7 cellular contexts compared by ENCODE assay signal in the genomic region with DNA sequence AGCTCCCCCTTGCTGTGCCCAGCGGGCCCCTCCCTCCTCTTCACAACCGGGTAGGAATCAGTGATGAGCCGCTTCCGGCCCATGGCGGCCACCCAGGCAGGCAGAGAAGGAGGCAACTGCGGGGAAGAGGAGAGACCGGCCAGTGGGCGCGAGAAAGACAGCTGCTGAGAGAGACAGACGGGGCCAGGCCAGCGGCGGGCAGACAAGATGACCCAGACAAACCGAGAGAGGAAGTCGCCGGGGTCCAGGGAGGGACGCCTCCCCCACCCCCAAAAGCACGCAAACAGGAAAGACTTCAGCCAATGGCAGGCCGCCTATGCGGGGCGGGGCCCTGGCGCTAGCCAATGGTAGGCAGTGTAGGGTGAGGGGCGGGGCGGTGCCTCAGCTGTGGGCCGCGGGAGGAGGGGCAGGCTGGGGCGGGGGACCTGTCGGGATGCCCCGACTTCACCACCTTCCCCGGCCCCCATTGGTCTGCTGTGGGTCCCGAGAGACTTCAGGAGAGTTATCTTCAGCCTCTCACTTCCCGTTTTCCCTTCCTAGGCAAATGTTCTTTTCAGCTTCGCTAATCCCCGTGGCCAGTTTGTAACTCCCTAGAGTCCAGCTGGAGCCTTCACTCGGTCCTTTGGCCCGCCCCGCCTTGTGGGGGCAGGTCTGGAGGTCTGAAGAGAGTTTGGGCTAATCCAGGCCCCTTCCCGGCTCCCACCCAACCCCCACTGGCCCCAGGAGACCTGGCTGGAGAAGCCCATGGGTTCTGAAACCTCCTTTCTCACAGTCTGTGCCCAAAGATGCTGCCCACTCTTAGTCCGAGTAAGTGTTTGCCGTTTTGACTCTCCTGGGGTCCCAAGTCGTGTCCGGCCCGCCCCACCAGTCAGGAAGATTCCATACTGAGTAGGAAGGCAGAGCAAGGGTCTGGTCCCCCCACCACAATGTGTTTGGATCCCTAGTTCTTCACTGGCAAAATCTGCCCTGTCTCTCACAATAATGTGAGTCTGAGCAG.
DNase-seq lines count a peak whose midpoint lies in the region; ATAC-seq and TF ChIP-seq lines count a peak whose summit lies in the region.

A gene (minus strand): TSS at position 230 of the 997 bp plus-strand sequence. CDS start 147 bp downstream, at position 83.

- no peak for TF ChIP-seq CTCF in retinal pigment epithelial cell (conservative IDR thresholded peaks at IDR 0.05; ENCODE audit: low read depth, low read length)

- peak; percentile 58 for ATAC-seq in GM18519 (IDR thresholded peaks at IDR 0.05; ENCODE audit: low FRiP score, unreplicated experiment)
- peak; percentile 86 for ATAC-seq in HG03045 (IDR thresholded peaks at IDR 0.05; ENCODE audit: unreplicated experiment)

- DNase-seq in NCI-H2081 treated with DMSO at 0.1 percent for 48 hours (lab: John Stamatoyannopoulos, UW), result peak; percentile 23
- DNase-seq in T1000 (lab: John Stamatoyannopoulos, UW), result peak; percentile 95
- DNase-seq in astrocyte of the hippocampus (ENCODE audit: low read depth, low spot score), result peak; percentile 99
- DNase-seq in hippocampal formation (lab: John Stamatoyannopoulos, UW), result peak; percentile 95 to 98
- DNase-seq in retinal pigment epithelial cell (ENCODE audit: low read depth), result peak; percentile 73

- H3K4me3 ChIP-seq in retinal pigment epithelial cell (ENCODE audit: low read length), result peak within 1 kb of the TSS; percentile 83

Comparison
In these comparisons a context has a peak if more than half of its experiments do, and no peak if none do; other contexts are left out.
1. Peak in every context shown above with its lines: DNase-seq, ATAC-seq and H3K4me3 ChIP-seq.
2. DNase-seq: peak in every context shown above with its lines; median percentile 99 in astrocyte of the hippocampus; 96 in hippocampal formation; 95 in T1000; 73 in retinal pigment epithelial cell; 23 in NCI-H2081 treated with DMSO at 0.1 percent for 48 hours.